In the genomic region with DNA sequence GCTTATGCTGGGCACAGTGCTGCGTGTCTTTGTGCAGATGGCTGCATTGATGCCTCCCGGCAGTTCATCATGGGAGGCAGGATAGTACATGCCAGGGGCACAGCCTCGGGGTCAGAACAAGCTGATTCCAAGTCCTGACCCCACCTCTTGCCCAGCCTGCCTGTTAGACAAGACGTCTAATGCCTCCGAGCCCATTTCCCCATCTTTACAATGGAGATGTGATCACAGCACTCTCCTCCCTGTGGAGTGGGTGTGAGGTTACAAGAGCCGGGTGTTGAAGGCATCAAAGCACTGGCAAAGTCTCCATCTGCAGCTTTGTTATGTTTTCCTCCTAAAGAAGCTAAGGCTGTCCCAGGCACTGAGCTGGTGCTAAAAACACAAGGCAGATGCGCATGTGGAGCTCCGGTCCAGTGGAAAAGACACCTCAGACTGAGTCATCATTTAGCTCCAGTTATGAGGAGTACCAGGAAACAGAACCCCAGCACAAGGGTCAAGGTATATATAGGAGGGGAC, we compare ENCODE assay signal across 7 cellular contexts.
DNase-seq lines count a peak whose midpoint lies in the region; ATAC-seq and TF ChIP-seq lines count a peak whose summit lies in the region.

No MANE protein-coding gene starts in this region.

- H3K36me3 ChIP-seq in gastrocnemius medialis = no peaks in the 10 kb centered on the region

- H3K27me3 ChIP-seq in gastrocnemius medialis = no peaks in the 10 kb centered on the region

- peaks cover 12% of the 10 kb centered on the region for H3K4me1 Mint-ChIP-seq in stimulated activated effector memory CD8-positive, alpha-beta T cell treated with anti-CD3 and anti-CD28 coated beads, Interleukin-12 subunit alpha, Interleukin-12 subunit beta, amount 100 ng/mL, for 72 hours

- H3K4me3 Mint-ChIP-seq in stimulated activated effector memory CD8-positive, alpha-beta T cell treated with anti-CD3 and anti-CD28 coated beads, Interleukin-12 subunit alpha, Interleukin-12 subunit beta, amount 100 ng/mL, for 72 hours = no peak overlapping the region

- in situ Hi-C loops in gastrocnemius medialis (cut with MboI; ENCODE audit: low sequenced_read_pairs in 4 of 4) = no loop called here

- H3K9me3 ChIP-seq in gastrocnemius medialis = no peaks in the 10 kb centered on the region

- intact Hi-C loops in Right ventricle myocardium superior (cut with DNase I) = no loop called here
- intact Hi-C loops in gastrocnemius medialis (cut with DNase I; ENCODE audit: low total_unique reads) = loop anchor here (10.0 kb wide), 1 partner anchor 53 kb away; no protein-coding TSS in a partner anchor

- H3K9me3 Mint-ChIP-seq in stimulated activated effector memory CD8-positive, alpha-beta T cell treated with anti-CD3 and anti-CD28 coated beads, Interleukin-12 subunit alpha, Interleukin-12 subunit beta, amount 100 ng/mL, for 72 hours = no peaks in the 10 kb centered on the region

- ATAC-seq in Right ventricle myocardium superior (ENCODE audit: poor library complexity) (peak; percentile 38), GM19351 (IDR thresholded peaks at IDR 0.05; ENCODE audit: unreplicated experiment) (no peak), gastrocnemius medialis (no peak), GM21825 (IDR thresholded peaks at IDR 0.05; ENCODE audit: unreplicated experiment) (no peak)
- ATAC-seq in stimulated activated effector memory CD8-positive, alpha-beta T cell treated with anti-CD3 and anti-CD28 coated beads, Interleukin-12 subunit alpha, Interleukin-12 subunit beta, amount 100 ng/mL, for 72 hours = peak; percentile 8

- no peak for TF ChIP-seq CTCF in gastrocnemius medialis (IDR thresholded peaks at IDR 0.05 in 4 of 5, conservative IDR thresholded peaks at IDR 0.05 in 1 of 5)

- no peaks in the 10 kb centered on the region for H3K4me1 ChIP-seq in gastrocnemius medialis

- no peak for TF ChIP-seq POLR2A in gastrocnemius medialis (IDR thresholded peaks at IDR 0.05)

- peaks cover 7% of the 10 kb centered on the region for H3K36me3 Mint-ChIP-seq in stimulated activated effector memory CD8-positive, alpha-beta T cell treated with anti-CD3 and anti-CD28 coated beads, Interleukin-12 subunit alpha, Interleukin-12 subunit beta, amount 100 ng/mL, for 72 hours

- DNase-seq in HS-5 (ENCODE audit: low read depth) (peak; percentile 66), T1000 (lab: John Stamatoyannopoulos, UW) (peak; percentile 52), Right ventricle myocardium superior (no peak), gastrocnemius medialis (no peak)
- DNase-seq in stimulated activated effector memory CD8-positive, alpha-beta T cell treated with anti-CD3 and anti-CD28 coated beads, Interleukin-12 subunit alpha, Interleukin-12 subunit beta, amount 100 ng/mL, for 72 hours (ENCODE audit: low spot score in 2 of 2) = no peak

- no peak overlapping the region for H3K27ac Mint-ChIP-seq in stimulated activated effector memory CD8-positive, alpha-beta T cell treated with anti-CD3 and anti-CD28 coated beads, Interleukin-12 subunit alpha, Interleukin-12 subunit beta, amount 100 ng/mL, for 72 hours

- H3K27ac ChIP-seq in gastrocnemius medialis = no peak overlapping the region

- H3K4me3 ChIP-seq in gastrocnemius medialis = no peak overlapping the region

Comparison
In these comparisons a context has a peak if more than half of its experiments do, and no peak if none do; other contexts are left out.
1. DNase-seq: peak in HS-5 (single experiment) and T1000 (single experiment); none in Right ventricle myocardium superior (single experiment), stimulated activated effector memory CD8-positive, alpha-beta T cell treated with anti-CD3 and anti-CD28 coated beads, Interleukin-12 subunit alpha, Interleukin-12 subunit beta, amount 100 ng/mL, for 72 hours (0 of 2) and gastrocnemius medialis (0 of 2).
2. ATAC-seq: peak in Right ventricle myocardium superior (single experiment) and stimulated activated effector memory CD8-positive, alpha-beta T cell treated with anti-CD3 and anti-CD28 coated beads, Interleukin-12 subunit alpha, Interleukin-12 subunit beta, amount 100 ng/mL, for 72 hours (single experiment); none in GM19351 (single experiment), gastrocnemius medialis (0 of 2) and GM21825 (single experiment).